ENCODE assay signal across 13 cellular contexts in the genomic region with DNA sequence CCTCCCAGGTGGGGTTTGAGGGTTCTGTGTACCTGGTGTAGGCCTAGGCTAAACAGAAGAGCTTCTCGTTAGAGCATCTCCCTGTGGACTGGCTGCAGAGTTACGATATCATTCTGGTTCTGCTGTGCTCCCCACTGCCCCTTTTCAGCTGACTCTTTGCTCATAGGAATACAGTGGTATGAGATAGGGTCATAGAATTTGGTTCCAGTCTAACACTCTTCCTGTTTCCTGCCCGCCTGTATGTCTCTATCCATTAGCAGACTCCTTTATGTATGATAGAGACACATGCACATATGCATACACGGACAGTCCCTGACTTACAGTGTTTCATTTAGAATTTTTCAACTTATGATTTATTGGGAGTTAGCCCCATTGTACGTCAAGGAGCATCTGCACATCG. TPM values are rescaled to one million over a fixed set of nuclear protein-coding genes. Genes with fewer than 3 reads are reported as not detected.
DNase-seq lines count a peak whose midpoint lies in the region; ATAC-seq and TF ChIP-seq lines count a peak whose summit lies in the region.
"Had no signal": no experiment of that assay in that cellular context is flagged by ENCODE, and none has a peak within 500 bp of the region (broad histone marks: within the 10 kb centered on the region; RNA-seq: fewer than 3 reads in every experiment).

No MANE protein-coding gene starts in this region.

- CTCF ChIA-PET in CD4-positive, alpha-beta memory T cell (lab: Charles Lee; ENCODE audit: partially characterized antibody), result interaction anchor here (1.2 to 3.1 kb wide), 5 partner anchors 12 to 264 kb away, joined by 3 to 15 read pairs (median 9); a partner anchor contains a TSS
- CTCF ChIA-PET in activated B cell treated with CpG ODN at 0.5 μM for 24 hours (lab: Charles Lee), result interaction anchor here (1.9 to 2.2 kb wide), 2 partner anchors 22 to 51 kb away, joined by 7 to 8 read pairs; no protein-coding TSS in a partner anchor

- H3K27me3 ChIP-seq in CD4-positive, alpha-beta memory T cell (ENCODE audit: insufficient read depth, low read length), result no peaks in the 10 kb centered on the region
- no peaks in the 10 kb centered on the region for H3K27me3 ChIP-seq in muscle layer of duodenum (ENCODE audit: low read depth, low read length)
- H3K27me3 ChIP-seq: esophagus muscularis mucosa, SJSA1 had no signal

- H3K36me3 ChIP-seq in CD4-positive, alpha-beta memory T cell (ENCODE audit: insufficient read depth, low read length), result peaks cover 3% of the 10 kb centered on the region
- no peaks in the 10 kb centered on the region for H3K36me3 ChIP-seq in muscle layer of duodenum (ENCODE audit: control insufficient read depth in 1 of 2, insufficient read depth in 2 of 2, low read length in 2 of 2)

- H3K4me1 ChIP-seq in CD4-positive, alpha-beta memory T cell (ENCODE audit: insufficient read depth, low read length), result peaks cover 88% of the 10 kb centered on the region
- peaks cover 47 to 55% of the 10 kb centered on the region in 2 donors for H3K4me1 ChIP-seq in muscle layer of duodenum (ENCODE audit: control insufficient read depth in 1 of 2, insufficient read depth in 2 of 2, low read length in 2 of 2)
- H3K4me1 ChIP-seq: SJSA1 had no signal

- H3K4me3 Mint-ChIP-seq in CD14-positive monocyte, result no peak overlapping the region
- peak overlapping the region in 7 of 8 donors; percentile 21 to 92 (median 84) for H3K4me3 Mint-ChIP-seq in CD4-positive, alpha-beta memory T cell
- peak overlapping the region; percentile 75 for H3K4me3 Mint-ChIP-seq in activated B cell treated with CpG ODN at 0.5 μM for 24 hours

- H3K4me1 Mint-ChIP-seq in CD14-positive monocyte, result peaks cover 85% of the 10 kb centered on the region
- H3K4me1 Mint-ChIP-seq in CD4-positive, alpha-beta memory T cell, result peaks cover 67 to 90% (median 81%) of the 10 kb centered on the region in 4 donors
- H3K4me1 Mint-ChIP-seq in activated B cell treated with CpG ODN at 0.5 μM for 24 hours, result peaks cover 93% of the 10 kb centered on the region

- H3K36me3 Mint-ChIP-seq in CD14-positive monocyte (peaks cover 4 to 19% of the 10 kb centered on the region in 2 donors), activated B cell treated with CpG ODN at 0.5 μM for 24 hours (ENCODE audit: low read depth) (peaks cover 13% of the 10 kb centered on the region)
- peaks cover under 1 to 28% of the 10 kb centered on the region in 2 donors for H3K36me3 Mint-ChIP-seq in CD4-positive, alpha-beta memory T cell
- H3K36me3 Mint-ChIP-seq: activated naive CD4-positive, alpha-beta T cell treated with anti-CD3 and anti-CD28 coated beads, Interleukin-2, amount 50 U/mL, for 72 hours had no signal

- H3K9me3 Mint-ChIP-seq in CD14-positive monocyte (no peaks in the 10 kb centered on the region), activated B cell treated with CpG ODN at 0.5 μM for 24 hours (no peaks in the 10 kb centered on the region)
- H3K9me3 Mint-ChIP-seq in CD4-positive, alpha-beta memory T cell, result no peaks in the 10 kb centered on the region
- H3K9me3 Mint-ChIP-seq: activated naive CD4-positive, alpha-beta T cell treated with anti-CD3 and anti-CD28 coated beads, Interleukin-2, amount 50 U/mL, for 72 hours had no signal

- intact Hi-C loops in CD14-positive monocyte (cut with micrococcal nuclease), result no loop called here
- intact Hi-C loops in CD4-positive, alpha-beta memory T cell (cut with micrococcal nuclease), result no loop called here
- intact Hi-C loops in activated B cell treated with CpG ODN at 0.5 μM for 24 hours (cut with micrococcal nuclease), result loop anchor here (2.0 to 10.0 kb wide), 2 partner anchors 43 to 811 kb away; a partner anchor contains a TSS

- H3K27ac Mint-ChIP-seq in CD14-positive monocyte (peak overlapping the region; percentile 53 to 96 (median 93)), activated B cell treated with CpG ODN at 0.5 μM for 24 hours (peak overlapping the region; percentile 92)
- peak overlapping the region; percentile 75 to 94 (median 83) for H3K27ac Mint-ChIP-seq in CD4-positive, alpha-beta memory T cell

- DNase-seq in CD14-positive monocyte (ENCODE audit: low spot score) (no peak), activated B cell treated with CpG ODN at 0.5 μM for 24 hours (no peak), HK-2 (ENCODE audit: unreplicated experiment) (no peak), NCI-H345 (lab: John Stamatoyannopoulos, UW) (no peak)
- DNase-seq in CD4-positive, alpha-beta memory T cell, result no peak
- DNase-seq: activated CD4-positive, CD25-positive, alpha-beta regulatory T cell treated with anti-CD3 and anti-CD28 coated beads, Interleukin-2, amount 50 U/mL, for 72 hours; NCI-H2029; NCI-H774 had no signal

- H3K27me3 Mint-ChIP-seq in CD14-positive monocyte (ENCODE audit: low read depth in 3 of 3), result peaks cover 0 to 1% (median 0%) of the 10 kb centered on the region in 3 donors
- H3K27me3 Mint-ChIP-seq in CD4-positive, alpha-beta memory T cell, result no peaks in the 10 kb centered on the region
- no peaks in the 10 kb centered on the region for H3K27me3 Mint-ChIP-seq in activated B cell treated with CpG ODN at 0.5 μM for 24 hours

- peak overlapping the region; percentile 52 for H3K27ac ChIP-seq in CD4-positive, alpha-beta memory T cell (ENCODE audit: low read depth, low read length)
- peak overlapping the region; percentile 76 for H3K27ac ChIP-seq in muscle layer of duodenum (ENCODE audit: low read length)
- H3K27ac ChIP-seq: SJSA1 had no signal

- H3K9me3 ChIP-seq in CD4-positive, alpha-beta memory T cell (ENCODE audit: control insufficient read depth in 1 of 2, low read length in 2 of 2), result no peaks in the 10 kb centered on the region
- H3K9me3 ChIP-seq in muscle layer of duodenum (ENCODE audit: control insufficient read depth in 1 of 2, low read length in 2 of 2), result no peaks in the 10 kb centered on the region
- H3K9me3 ChIP-seq: esophagus muscularis mucosa, SJSA1 had no signal

- TF ChIP-seq CTCF in CD14-positive monocyte (IDR thresholded peaks at IDR 0.05) (no peak), activated B cell treated with CpG ODN at 0.5 μM for 24 hours (IDR thresholded peaks at IDR 0.05) (no peak)

- POLR2A ChIA-PET in CD4-positive, alpha-beta memory T cell (lab: Charles Lee; ENCODE audit: partially characterized antibody), result interaction anchor here (0.6 to 5.9 kb wide), 4 partner anchors 14 to 53 kb away, joined by 3 to 92 read pairs (median 4); a partner anchor contains a TSS
- POLR2A ChIA-PET in activated B cell treated with CpG ODN at 0.5 μM for 24 hours (lab: Charles Lee), result interaction anchor here (0.6 to 5.3 kb wide), 4 partner anchors 15 to 54 kb away, joined by 3 to 103 read pairs (median 4); a partner anchor contains a TSS

- no peak for ATAC-seq in activated B cell treated with CpG ODN at 0.5 μM for 24 hours (ENCODE audit: low read depth)
- ATAC-seq in GM21786 (IDR thresholded peaks at IDR 0.05; ENCODE audit: unreplicated experiment), result no peak

- peak overlapping the region in 1 of 2 donors; percentile 27 for H3K4me3 ChIP-seq in CD4-positive, alpha-beta memory T cell (ENCODE audit: low read length in 2 of 2)
- no peak overlapping the region for H3K4me3 ChIP-seq in muscle layer of duodenum (ENCODE audit: low read depth in 1 of 2, low read length in 2 of 2)
- H3K4me3 ChIP-seq: esophagus muscularis mucosa, SJSA1 had no signal

RNA-seq across cellular contexts. Expression of a gene that starts 15.3 kb away (rescaled TPM):
- polyA plus RNA-seq in CD14-positive monocyte, result 10 to 100 TPM; 28.8 to 37.0 TPM
- 100 to 1,000 TPM in 1 of 2 experiments, 10 to 100 TPM in 1; 94.0 to 104 TPM for total RNA-seq in CD4-positive, alpha-beta memory T cell
- 100 to 1,000 TPM in 1 of 2 donors, 10 to 100 TPM in 1; 68.0 to 105 TPM for polyA plus RNA-seq in CD4-positive, alpha-beta memory T cell
- 93.5 and 93.6 TPM in 2 replicates for total RNA-seq in activated B cell treated with CpG ODN at 0.5 μM for 24 hours

RNA-seq across cellular contexts. Expression of a gene that starts 52.3 kb away (rescaled TPM):
- polyA plus RNA-seq in CD14-positive monocyte, result under 1 TPM; 0.66 to 0.82 TPM
- total RNA-seq in CD4-positive, alpha-beta memory T cell, result 10 to 100 TPM; 47.8 TPM
- 1 to 10 TPM in 1 of 2 donors, under 1 TPM in 1; 0.16 to 4.4 TPM for polyA plus RNA-seq in CD4-positive, alpha-beta memory T cell
- 40.0 and 42.8 TPM in 2 replicates for total RNA-seq in activated B cell treated with CpG ODN at 0.5 μM for 24 hours

Comparison
In these comparisons a context has a peak if more than half of its experiments do, and no peak if none do; other contexts are left out.
1. H3K4me3 Mint-ChIP-seq: peak in CD4-positive, alpha-beta memory T cell (7 of 8) and activated B cell treated with CpG ODN at 0.5 μM for 24 hours (single experiment); none in CD14-positive monocyte (0 of 2).
2. Peak in every context shown above with its lines, with median percentiles within 50 percentile points of each other: H3K27ac Mint-ChIP-seq.